In genomic region chr3:9934235-9934621, GRCh38 we compare ENCODE assay signal across 8 cellular contexts. TPM values are rescaled to one million over a fixed set of nuclear protein-coding genes. Genes with fewer than 3 reads are reported as not detected.
DNase-seq lines count a peak whose midpoint lies in the region; ATAC-seq, FAIRE-seq and TF ChIP-seq lines count a peak whose summit lies in the region.

No MANE protein-coding gene starts in this region.

- H3K9me3 Mint-ChIP-seq in CD4-positive, alpha-beta memory T cell, result no peaks in the 10 kb centered on the region

- peak overlapping the region; percentile 94 to 100 (median 99) for H3K27ac Mint-ChIP-seq in CD4-positive, alpha-beta memory T cell

- H3K27ac ChIP-seq in CD4-positive, alpha-beta memory T cell (ENCODE audit: low read depth, low read length), result peak overlapping the region; percentile 89
- H3K27ac ChIP-seq in KOPT-K1 (ENCODE audit: low read depth, low read length, poor library complexity, severe bottlenecking) (peak overlapping the region; percentile 66), GM12878 (ENCODE audit: control insufficient read depth, insufficient read depth) (peak overlapping the region; percentile 86), lung (ENCODE audit: low read depth in 1 of 2, low read length in 1 of 2) (peak overlapping the region; percentile 86 to 93), upper lobe of right lung (peak overlapping the region; percentile 89)

- H3K27me3 Mint-ChIP-seq in CD4-positive, alpha-beta memory T cell, result no peaks in the 10 kb centered on the region

- H3K79me2 ChIP-seq in GM12878 (ENCODE audit: control insufficient read depth, insufficient read depth, low read length), result peaks cover 18% of the 10 kb centered on the region

- no peak for TF ChIP-seq POLR2A in GM12878 (IDR thresholded peaks at IDR 0.05; ENCODE audit: low read depth, low read length)

- intact Hi-C loops in CD4-positive, alpha-beta memory T cell (cut with micrococcal nuclease), result loop anchor here (1.0 to 5.0 kb wide), 2 partner anchors 92 to 291 kb away; partner anchors contain the start of gene RPUSD3
- intact Hi-C loops in GM12878 (cut with micrococcal nuclease; ENCODE audit: unreplicated experiment), result loop anchor here (5.0 to 10.0 kb wide), 3 partner anchors 92 to 391 kb away; partner anchors contain the start of genes ARPC4, RPUSD3, SEC13 and TADA3
- intact Hi-C loops in upper lobe of right lung (cut with DNase I), result no loop called here

- WGBS in GM12878 (ENCODE audit: insufficient coverage, insufficient replicate concordance, low lambda C conversion rate, missing lambda C conversion rate), result 7% methylated on average over 11 of the region's 11 CpGs
- 17 to 18% methylated on average over 11 of the region's 11 CpGs for WGBS in lung, 2 donors

- SMC1A ChIA-PET in GM12878 (lab: Charles Lee; ENCODE audit: uncharacterized antibody, unreplicated experiment), result interaction anchor here (1.0 to 2.3 kb wide), 8 partner anchors 15 to 92 kb away, joined by 4 to 11 read pairs (median 6); partner anchors contain the start of genes EMC3, FANCD2 and PRRT3

- CTCF ChIA-PET in CD4-positive, alpha-beta memory T cell (lab: Charles Lee; ENCODE audit: partially characterized antibody), result interaction anchor here (0.8 to 4.0 kb wide), 12 partner anchors 10 to 289 kb away, joined by 3 to 48 read pairs (median 12); partner anchors contain the start of genes ARPC4, EMC3, JAGN1 and PRRT3
- CTCF ChIA-PET in GM12878 (lab: Yijun Ruan, JAX), result interaction anchor here (0.8 to 5.0 kb wide), 16 partner anchors 18 to 431 kb away, joined by 3 to 45 read pairs (median 6); partner anchors contain the start of genes FANCD2, IL17RC, JAGN1 and PRRT3
- CTCF ChIA-PET in GM10248 (lab: Yijun Ruan, JAX), result interaction anchor here (0.6 to 5.7 kb wide), 13 partner anchors 9 to 567 kb away, joined by 3 to 43 read pairs (median 7); partner anchors contain the start of genes GHRL, IL17RC and PRRT3

- H3K36me3 ChIP-seq in CD4-positive, alpha-beta memory T cell (ENCODE audit: insufficient read depth, low read length), result no peaks in the 10 kb centered on the region
- peaks cover 17% of the 10 kb centered on the region; the same call in 1 of the 2 replicates for H3K36me3 ChIP-seq in KOPT-K1 (ENCODE audit: insufficient read depth, low read length)
- H3K36me3 ChIP-seq in GM12878 (ENCODE audit: control insufficient read depth in 2 of 2, insufficient read depth in 2 of 2, low read length in 1 of 2), result peaks cover 0 to 2% of the 10 kb centered on the region in 2 experiments; a peak in 1 of 4 replicates
- peaks cover 4 to 16% of the 10 kb centered on the region in 2 donors for H3K36me3 ChIP-seq in lung (ENCODE audit: control insufficient read depth in 2 of 2, insufficient read depth in 2 of 2, low read length in 2 of 2)
- H3K36me3 ChIP-seq in upper lobe of right lung, result peaks cover 35% of the 10 kb centered on the region

- DNase-seq in CD4-positive, alpha-beta memory T cell, result peak in 1 of 5 donors; percentile 76
- DNase-seq in GM12878 (ENCODE audit: low read depth, low spot score) (no peak), lung (ENCODE audit: low spot score) (no peak), upper lobe of right lung (no peak), GM19238 (ENCODE audit: insufficient read length, low spot score) (no peak), DMS153 treated with DMSO at 0.1 percent for 48 hours (lab: John Stamatoyannopoulos, UW; ENCODE audit: unreplicated experiment) (no peak), GM10248 (ENCODE audit: extremely low spot score) (no peak)

- peaks cover 3 to 28% of the 10 kb centered on the region in 2 donors for H3K36me3 Mint-ChIP-seq in CD4-positive, alpha-beta memory T cell

- H3K4me3 Mint-ChIP-seq in CD4-positive, alpha-beta memory T cell, result peak overlapping the region; percentile 95 to 98 (median 97)

- no peak for TF ChIP-seq RAD21 in GM12878 (IDR thresholded peaks at IDR 0.05; ENCODE audit: insufficient read depth, low read depth, low read length)

- H4K20me1 ChIP-seq in GM12878 (ENCODE audit: control insufficient read depth, insufficient read depth), result no peaks in the 10 kb centered on the region

- BruUV-seq in GM12878 (replicated peaks; lab: Mats Ljungman, UMichigan), result no TSS peak

- in situ Hi-C loops in GM12878 (cut with MboI), result no loop called here

- TF ChIP-seq EP300 in GM12878 (IDR thresholded peaks at IDR 0.05; ENCODE audit: borderline replicate concordance in 1 of 2, control insufficient read depth in 1 of 2, low read depth in 2 of 2, low read length in 2 of 2), result no peak

- POLR2A ChIA-PET in CD4-positive, alpha-beta memory T cell (lab: Charles Lee; ENCODE audit: partially characterized antibody), result interaction anchor here (0.7 to 7.5 kb wide), 22 partner anchors 9 to 538 kb away, joined by 3 to 225 read pairs (median 8); partner anchors contain the start of genes ARPC4, BRPF1, EMC3 and FANCD2
- POLR2A ChIA-PET in GM12878 (lab: Charles Lee) (interaction anchor here (1.0 to 2.2 kb wide), 3 partner anchors 16 to 92 kb away, joined by 3 to 6 read pairs (median 4); partner anchors contain the start of genes CIDEC and FANCD2), GM10248 (lab: Yijun Ruan, JAX) (interaction anchor here (2.0 kb wide), 1 partner anchor 8 kb away, joined by 10 read pairs; no protein-coding TSS in a partner anchor)

- H3K9me3 ChIP-seq in CD4-positive, alpha-beta memory T cell (ENCODE audit: control insufficient read depth in 1 of 2, low read length in 2 of 2), result no peaks in the 10 kb centered on the region
- no peaks in the 10 kb centered on the region for H3K9me3 ChIP-seq in KOPT-K1 (ENCODE audit: insufficient read depth, low read length, poor library complexity, severe bottlenecking)
- no peaks in the 10 kb centered on the region for H3K9me3 ChIP-seq in GM12878 (replicated peaks; ENCODE audit: control insufficient read depth, insufficient read depth, low read length)
- H3K9me3 ChIP-seq in lung (ENCODE audit: control insufficient read depth in 2 of 2, insufficient read depth in 1 of 2, low read length in 1 of 2), result no peaks in the 10 kb centered on the region
- H3K9me3 ChIP-seq in upper lobe of right lung, result no peaks in the 10 kb centered on the region

- RAD21 ChIA-PET in GM12878 (lab: Charles Lee; ENCODE audit: unreplicated experiment), result interaction anchor here (1.0 to 5.2 kb wide), 11 partner anchors 8 to 388 kb away, joined by 3 to 51 read pairs (median 9); partner anchors contain the start of genes EMC3, FANCD2, JAGN1 and PRRT3

- no peaks in the 10 kb centered on the region for H3K27me3 ChIP-seq in CD4-positive, alpha-beta memory T cell (ENCODE audit: insufficient read depth, low read length)
- no peaks in the 10 kb centered on the region for H3K27me3 ChIP-seq in GM12878 (replicated peaks in 1 of 2; ENCODE audit: control insufficient read depth in 2 of 2, insufficient read depth in 2 of 2, low read length in 1 of 2)
- no peaks in the 10 kb centered on the region for H3K27me3 ChIP-seq in lung (ENCODE audit: control insufficient read depth, insufficient read depth)
- H3K27me3 ChIP-seq in upper lobe of right lung, result no peaks in the 10 kb centered on the region

- H3K4me3 ChIP-seq in CD4-positive, alpha-beta memory T cell (ENCODE audit: low read length in 2 of 2), result peak overlapping the region; percentile 87 to 90
- H3K4me3 ChIP-seq in GM12878 (peak overlapping the region; percentile 89), lung (peak overlapping the region; percentile 60), upper lobe of right lung (peak overlapping the region; percentile 80)

- ATAC-seq in GM12878 (peak; percentile 8), lung (ENCODE audit: insufficient read depth, low FRiP score) (no peak), upper lobe of right lung (no peak)

- H3K4me1 ChIP-seq in CD4-positive, alpha-beta memory T cell (ENCODE audit: insufficient read depth, low read length), result peaks cover 34% of the 10 kb centered on the region
- peaks cover 9% of the 10 kb centered on the region for H3K4me1 ChIP-seq in GM12878 (ENCODE audit: control insufficient read depth, insufficient read depth, low read length)
- H3K4me1 ChIP-seq in lung (ENCODE audit: control insufficient read depth in 2 of 2, insufficient read depth in 2 of 2, low read length in 2 of 2), result peaks cover 0 to 9% of the 10 kb centered on the region in 2 donors
- H3K4me1 ChIP-seq in upper lobe of right lung, result peaks cover 26% of the 10 kb centered on the region

- peak overlapping the region; percentile 95 for H3K4me2 ChIP-seq in GM12878 (ENCODE audit: control insufficient read depth, insufficient read depth)

- no peak for FAIRE-seq in GM12878 (lab: Jason Lieb, UNC)

- H2AFZ ChIP-seq in GM12878 (ENCODE audit: control insufficient read depth, low read depth, low read length), result peak overlapping the region; percentile 86

- peaks cover 18 to 55% (median 39%) of the 10 kb centered on the region in 4 donors for H3K4me1 Mint-ChIP-seq in CD4-positive, alpha-beta memory T cell

- TF ChIP-seq CTCF in GM12878 (IDR thresholded peaks at IDR 0.05 in 2 of 3, conservative IDR thresholded peaks at IDR 0.05 in 1 of 3; ENCODE audit: control insufficient read depth in 2 of 3, extremely low read depth in 1 of 3, insufficient read depth in 1 of 3, low read depth in 3 of 3, low read length in 3 of 3), result peak; percentile 10 to 32 (median 21); a peak in 2 of 6 replicates
- TF ChIP-seq CTCF in lung (IDR thresholded peaks at IDR 0.05; ENCODE audit: control extremely low read depth, extremely low read depth), result no peak
- no peak for TF ChIP-seq CTCF in upper lobe of right lung (IDR thresholded peaks at IDR 0.05)
- TF ChIP-seq CTCF in GM10248 (IDR thresholded peaks at IDR 0.05; ENCODE audit: control extremely low read depth, extremely low read depth, low read depth, missing control alignments), result no peak

- peak overlapping the region; percentile 84 for H3K9ac ChIP-seq in GM12878 (ENCODE audit: control insufficient read depth, insufficient read depth, low read length)

RNA-seq across cellular contexts. Expression of gene CRELD1, which starts 0.6 kb away (rescaled TPM):
- 10 to 100 TPM; 47.7 to 58.2 TPM for total RNA-seq in CD4-positive, alpha-beta memory T cell
- polyA plus RNA-seq in CD4-positive, alpha-beta memory T cell, result 10 to 100 TPM; 17.3 to 28.2 TPM
- total RNA-seq in GM12878 (2013; cell fraction: nucleolus; rRNA removed), result 72.6 and 98.4 TPM in 2 replicates
- total RNA-seq in GM12878 (2014; rRNA removed) (7.6 and 9.4 TPM in 2 replicates), GM12878 (2014; rRNA removed; fragmentation: Illumina TruSeq; extraction: Trizol) (7.3 and 7.6 TPM in 2 replicates), GM12878 (2021) (8.2 and 8.4 TPM in 2 replicates), lung (10 to 100 TPM; 37.7 to 60.1 TPM), upper lobe of right lung (51.4 TPM)
- 6.6 TPM for polyA plus RNA-seq in GM12878 (2011; ENCODE audit: low read depth)
- polyA plus RNA-seq in GM12878 (2011; rRNA removed) (11.3 and 15.9 TPM in 2 replicates), GM12878 (2014; fragmentation: Illumina TruSeq; extraction: Trizol) (2.6 and 6.2 TPM in 2 replicates), GM12878 (2014; fragmentation: Nextera tagmentation; extraction: Ambion mirVana) (1 to 10 TPM; 1.3 to 2.3 TPM), GM12878 (2014; rRNA removed) (12.3 and 12.7 TPM in 2 replicates), GM12878 (2016; fragmentation: Nextera tagmentation; extraction: Ambion mirVana) (10 to 100 TPM; 14.2 TPM), lung (10 to 100 TPM; 28.0 to 45.7 TPM)
- 15.1 and 24.0 TPM in 2 replicates for polyA plus RNA-seq in GM12878 (2011; cell fraction: cytosol; rRNA removed)
- 84.1 and 85.5 TPM in 2 replicates for polyA plus RNA-seq in GM12878 (2011; cell fraction: nucleus; rRNA removed)
- 11.7 and 20.2 TPM in 2 replicates for polyA plus RNA-seq in GM12878 (2012)
- 13.2 and 23.0 TPM in 2 replicates for polyA minus RNA-seq in GM12878 (2011; rRNA and poly(A)+ RNA removed)
- polyA minus RNA-seq in GM12878 (2011; cell fraction: cytosol; rRNA and poly(A)+ RNA removed), result 4.0 and 5.2 TPM in 2 replicates
- polyA minus RNA-seq in GM12878 (2011; cell fraction: nucleus; rRNA and poly(A)+ RNA removed), result 9.7 and 14.5 TPM in 2 replicates

RNA-seq across cellular contexts. Expression of gene IL17RC, which starts 17.3 kb away (rescaled TPM):
- total RNA-seq in CD4-positive, alpha-beta memory T cell, result under 1 TPM; 0.61 to 0.81 TPM
- 1 to 10 TPM; 5.9 to 8.4 TPM for polyA plus RNA-seq in CD4-positive, alpha-beta memory T cell
- total RNA-seq in GM12878 (2013; cell fraction: nucleolus; rRNA removed), result 0.71 and 3.2 TPM in 2 replicates
- total RNA-seq in GM12878 (2014; rRNA removed) (0.34 and 0.44 TPM in 2 replicates), GM12878 (2014; rRNA removed; fragmentation: Illumina TruSeq; extraction: Trizol) (not detected in 2 replicates), GM12878 (2021) (0.37 and 0.44 TPM in 2 replicates), lung (10 to 100 TPM; 31.7 to 35.4 TPM), upper lobe of right lung (26.9 TPM)
- polyA plus RNA-seq in GM12878 (2011; ENCODE audit: low read depth), result 0.14 TPM
- polyA plus RNA-seq in GM12878 (2011; rRNA removed) (0.11 TPM in 1 of 2 replicates, not detected in the other), GM12878 (2014; fragmentation: Illumina TruSeq; extraction: Trizol) (0.07 TPM in 1 of 2 replicates, not detected in the other), GM12878 (2014; fragmentation: Nextera tagmentation; extraction: Ambion mirVana) (not detected), GM12878 (2014; rRNA removed) (0.29 TPM in 2 replicates), GM12878 (2016; fragmentation: Nextera tagmentation; extraction: Ambion mirVana) (1 to 10 TPM; 3.9 to 4.4 TPM), lung (10 to 100 TPM; 20.5 to 39.8 TPM)
- polyA plus RNA-seq in GM12878 (2011; cell fraction: cytosol; rRNA removed), result 0.03 and 0.08 TPM in 2 replicates
- 0.50 and 0.82 TPM in 2 replicates for polyA plus RNA-seq in GM12878 (2011; cell fraction: nucleus; rRNA removed)
- 0.35 and 0.97 TPM in 2 replicates for polyA plus RNA-seq in GM12878 (2012)
- not detected in 2 replicates for polyA minus RNA-seq in GM12878 (2011; rRNA and poly(A)+ RNA removed)
- not detected in 2 replicates for polyA minus RNA-seq in GM12878 (2011; cell fraction: cytosol; rRNA and poly(A)+ RNA removed)
- polyA minus RNA-seq in GM12878 (2011; cell fraction: nucleus; rRNA and poly(A)+ RNA removed), result 0.36 and 0.38 TPM in 2 replicates

RNA-seq across cellular contexts. Expression of gene PRRT3, which starts 18.0 kb away (rescaled TPM):
- total RNA-seq in CD4-positive, alpha-beta memory T cell, result 1 to 10 TPM; 8.2 to 9.8 TPM
- 1 to 10 TPM; 2.9 to 4.6 TPM for polyA plus RNA-seq in CD4-positive, alpha-beta memory T cell
- 42.1 and 56.5 TPM in 2 replicates for total RNA-seq in GM12878 (2013; cell fraction: nucleolus; rRNA removed)
- total RNA-seq in GM12878 (2014; rRNA removed) (4.9 and 5.8 TPM in 2 replicates), GM12878 (2014; rRNA removed; fragmentation: Illumina TruSeq; extraction: Trizol) (5.9 and 6.4 TPM in 2 replicates), GM12878 (2021) (17.0 and 18.0 TPM in 2 replicates), lung (1 to 10 TPM; 2.1 to 5.2 TPM), upper lobe of right lung (1.4 TPM)
- 3.1 TPM for polyA plus RNA-seq in GM12878 (2011; ENCODE audit: low read depth)
- polyA plus RNA-seq in GM12878 (2011; rRNA removed) (2.5 and 5.8 TPM in 2 replicates), GM12878 (2014; fragmentation: Illumina TruSeq; extraction: Trizol) (3.7 and 8.3 TPM in 2 replicates), GM12878 (2014; fragmentation: Nextera tagmentation; extraction: Ambion mirVana) (1 to 10 TPM in 1 of 2 experiments, under 1 TPM in 1; 0.53 to 1.1 TPM), GM12878 (2014; rRNA removed) (9.9 and 12.3 TPM in 2 replicates), GM12878 (2016; fragmentation: Nextera tagmentation; extraction: Ambion mirVana) (10 to 100 TPM in 1 of 2 experiments, 1 to 10 TPM in 1; 8.6 to 10.0 TPM), lung (1 to 10 TPM; 1.1 to 1.5 TPM)
- 7.2 and 8.1 TPM in 2 replicates for polyA plus RNA-seq in GM12878 (2011; cell fraction: cytosol; rRNA removed)
- polyA plus RNA-seq in GM12878 (2011; cell fraction: nucleus; rRNA removed), result 14.7 and 14.8 TPM in 2 replicates
- 6.6 and 7.8 TPM in 2 replicates for polyA plus RNA-seq in GM12878 (2012)
- 13.5 and 27.2 TPM in 2 replicates for polyA minus RNA-seq in GM12878 (2011; rRNA and poly(A)+ RNA removed)
- polyA minus RNA-seq in GM12878 (2011; cell fraction: cytosol; rRNA and poly(A)+ RNA removed), result 4.7 and 5.6 TPM in 2 replicates
- 8.6 and 13.0 TPM in 2 replicates for polyA minus RNA-seq in GM12878 (2011; cell fraction: nucleus; rRNA and poly(A)+ RNA removed)

RNA-seq across cellular contexts. Expression of gene IL17RE, which starts 31.6 kb away (rescaled TPM):
- 1 to 10 TPM; 1.5 to 2.4 TPM for total RNA-seq in CD4-positive, alpha-beta memory T cell
- polyA plus RNA-seq in CD4-positive, alpha-beta memory T cell, result 1 to 10 TPM in 1 of 2 donors, under 1 TPM in 1; 0.65 to 1.6 TPM
- 0.69 TPM in 1 of 2 replicates, not detected in the other for total RNA-seq in GM12878 (2013; cell fraction: nucleolus; rRNA removed)
- total RNA-seq in GM12878 (2014; rRNA removed), result 0.05 and 0.17 TPM in 2 replicates
- 0.04 and 0.46 TPM in 2 replicates for total RNA-seq in GM12878 (2014; rRNA removed; fragmentation: Illumina TruSeq; extraction: Trizol)
- 0.37 and 0.51 TPM in 2 replicates for total RNA-seq in GM12878 (2021)
- polyA plus RNA-seq in GM12878 (2011; ENCODE audit: low read depth), result 0.12 TPM
- polyA plus RNA-seq in GM12878 (2011; rRNA removed), result 0.18 and 0.29 TPM in 2 replicates
- 0.06 and 0.22 TPM in 2 replicates for polyA plus RNA-seq in GM12878 (2011; cell fraction: cytosol; rRNA removed)
- polyA plus RNA-seq in GM12878 (2011; cell fraction: nucleus; rRNA removed), result 0.99 TPM in 2 replicates
- polyA plus RNA-seq in GM12878 (2012), result 0.17 and 0.39 TPM in 2 replicates
- polyA plus RNA-seq in GM12878 (2014; fragmentation: Illumina TruSeq; extraction: Trizol), result 0.06 and 0.13 TPM in 2 replicates
- polyA plus RNA-seq in GM12878 (2014; fragmentation: Nextera tagmentation; extraction: Ambion mirVana), result under 1 TPM in 1 of 2 experiments, not detected in 1; 0.05 TPM
- polyA plus RNA-seq in GM12878 (2014; rRNA removed), result 0.04 and 0.08 TPM in 2 replicates
- under 1 TPM in 1 of 2 experiments, not detected in 1; 0.21 TPM for polyA plus RNA-seq in GM12878 (2016; fragmentation: Nextera tagmentation; extraction: Ambion mirVana)
- not detected in 2 replicates for polyA minus RNA-seq in GM12878 (2011; rRNA and poly(A)+ RNA removed)
- polyA minus RNA-seq in GM12878 (2011; cell fraction: cytosol; rRNA and poly(A)+ RNA removed), result not detected in 2 replicates
- polyA minus RNA-seq in GM12878 (2011; cell fraction: nucleus; rRNA and poly(A)+ RNA removed), result 0.12 and 0.77 TPM in 2 replicates
- total RNA-seq in lung, result 10 to 100 TPM; 11.3 to 22.9 TPM
- polyA plus RNA-seq in lung, result 10 to 100 TPM in 1 of 2 donors, 1 to 10 TPM in 1; 7.0 to 26.1 TPM
- total RNA-seq in upper lobe of right lung, result 22.6 TPM

RNA-seq across cellular contexts. Expression of gene JAGN1, which starts 43.8 kb away (rescaled TPM):
- total RNA-seq in CD4-positive, alpha-beta memory T cell, result 10 to 100 TPM; 26.5 to 29.1 TPM
- polyA plus RNA-seq in CD4-positive, alpha-beta memory T cell, result 10 to 100 TPM; 40.8 to 48.3 TPM
- total RNA-seq in GM12878 (2013; cell fraction: nucleolus; rRNA removed), result 19.1 and 20.9 TPM in 2 replicates
- 35.2 and 36.9 TPM in 2 replicates for total RNA-seq in GM12878 (2014; rRNA removed)
- 23.3 and 23.4 TPM in 2 replicates for total RNA-seq in GM12878 (2014; rRNA removed; fragmentation: Illumina TruSeq; extraction: Trizol)
- total RNA-seq in GM12878 (2021), result 35.5 and 35.6 TPM in 2 replicates
- polyA plus RNA-seq in GM12878 (2011; ENCODE audit: low read depth), result 39.3 TPM
- 29.5 and 40.7 TPM in 2 replicates for polyA plus RNA-seq in GM12878 (2011; rRNA removed)
- polyA plus RNA-seq in GM12878 (2011; cell fraction: cytosol; rRNA removed), result 43.5 and 46.7 TPM in 2 replicates
- polyA plus RNA-seq in GM12878 (2011; cell fraction: nucleus; rRNA removed), result 17.3 and 19.7 TPM in 2 replicates
- 40.5 and 45.4 TPM in 2 replicates for polyA plus RNA-seq in GM12878 (2012)
- polyA plus RNA-seq in GM12878 (2014; fragmentation: Illumina TruSeq; extraction: Trizol), result 34.1 and 38.8 TPM in 2 replicates
- polyA plus RNA-seq in GM12878 (2014; fragmentation: Nextera tagmentation; extraction: Ambion mirVana), result 10 to 100 TPM; 26.2 to 28.6 TPM
- polyA plus RNA-seq in GM12878 (2014; rRNA removed), result 37.3 and 38.1 TPM in 2 replicates
- polyA plus RNA-seq in GM12878 (2016; fragmentation: Nextera tagmentation; extraction: Ambion mirVana), result 10 to 100 TPM; 53.6 to 56.0 TPM
- 44.5 and 53.7 TPM in 2 replicates for polyA minus RNA-seq in GM12878 (2011; rRNA and poly(A)+ RNA removed)
- 14.7 TPM in 2 replicates for polyA minus RNA-seq in GM12878 (2011; cell fraction: cytosol; rRNA and poly(A)+ RNA removed)
- polyA minus RNA-seq in GM12878 (2011; cell fraction: nucleus; rRNA and poly(A)+ RNA removed), result 13.5 and 17.0 TPM in 2 replicates
- 10 to 100 TPM; 20.7 to 28.7 TPM for total RNA-seq in lung
- polyA plus RNA-seq in lung, result 10 to 100 TPM; 41.0 to 43.7 TPM
- total RNA-seq in upper lobe of right lung, result 28.7 TPM

Comparison
In these comparisons a context has a peak if more than half of its experiments do, and no peak if none do; other contexts are left out.
1. CTCF ChIP-seq: peak in GM12878 (3 of 3); none in lung (single experiment), upper lobe of right lung (single experiment) and GM10248 (single experiment).
2. Peak in every context shown above with its lines, with median percentiles within 50 percentile points of each other: H3K27ac ChIP-seq and H3K4me3 ChIP-seq.